ENCODE assay signal across 22 cellular contexts in the genomic region with DNA sequence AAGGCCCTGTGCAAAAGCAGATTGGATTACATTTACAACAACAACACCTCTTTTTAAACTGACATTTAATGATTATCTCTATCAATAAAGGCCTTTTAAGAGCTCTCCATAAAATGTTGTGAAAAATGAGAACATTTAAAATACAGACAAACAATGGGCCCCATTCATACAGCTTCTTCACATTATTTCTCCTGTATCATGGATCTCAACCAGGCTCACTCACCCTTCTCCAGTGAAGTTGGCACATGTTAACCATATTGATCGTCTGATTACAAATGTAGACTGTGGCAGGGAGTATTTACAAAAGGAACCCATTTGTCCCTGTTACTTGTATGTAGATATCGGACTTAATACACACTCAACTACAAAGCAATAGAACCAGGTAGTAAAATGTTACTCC.
DNase-seq lines count a peak whose midpoint lies in the region; ATAC-seq and TF ChIP-seq lines count a peak whose summit lies in the region.
"Had no signal": no experiment of that assay in that cellular context is flagged by ENCODE, and none has a peak within 500 bp of the region (broad histone marks: within the 10 kb centered on the region; RNA-seq: fewer than 3 reads in every experiment).

No MANE protein-coding gene starts in this region.

- DNase-seq in DMS153 treated with DMSO at 0.1 percent for 48 hours (lab: John Stamatoyannopoulos, UW; ENCODE audit: unreplicated experiment) (peak; percentile 73), NCI-H128 (lab: John Stamatoyannopoulos, UW; ENCODE audit: unreplicated experiment) (peak; percentile 98), NCI-H748 treated with DMSO at 0.1 percent for 48 hours (lab: John Stamatoyannopoulos, UW) (peak; percentile 90), naive B cell (no peak), foreskin fibroblast (no peak), NCI-H2227 treated with DMSO at 0.1 percent for 48 hours (lab: John Stamatoyannopoulos, UW) (no peak), retina (no peak), DMS 273 (lab: John Stamatoyannopoulos, UW; ENCODE audit: unreplicated experiment) (no peak)
- DNase-seq: activated CD8-positive, alpha-beta memory T cell treated with anti-CD3 and anti-CD28 coated beads, Interleukin-2, amount 10 ng/mL, durations not matched to agents 7 days and 5 days; amygdala; BE2C; DMS53; effector memory CD4-positive, alpha-beta T cell; heart left ventricle; NCI-H1930; psoas muscle; SHP77 treated with DMSO at 0.1 percent for 48 hours; stimulated activated naive CD4-positive, alpha-beta T cell; transverse colon had no signal

- H3K4me3 ChIP-seq in foreskin fibroblast (ENCODE audit: low read depth in 1 of 2, low read length in 2 of 2) = no peak overlapping the region
- H3K4me3 ChIP-seq: heart left ventricle, psoas muscle, transverse colon had no signal

- no peak for TF ChIP-seq CTCF in foreskin fibroblast (IDR thresholded peaks at IDR 0.05; ENCODE audit: low read depth, low read length)

- H3K9me3 Mint-ChIP-seq in naive B cell = peaks cover 0 to 5% (median 0%) of the 10 kb centered on the region in 7 donors

- ATAC-seq in naive B cell (ENCODE audit: low read depth in 2 of 2) = no peak
- ATAC-seq: activated CD8-positive, alpha-beta memory T cell treated with anti-CD3 and anti-CD28 coated beads, Interleukin-2, amount 10 ng/mL, durations not matched to agents 7 days and 5 days; heart left ventricle; natural killer cell treated with Interleukin-12 subunit alpha and Interleukin-12 subunit beta and Interleukin-15 and Interleukin-18, amount 100 ng/mL, for 72 hours; psoas muscle had no signal

- peaks cover 0 to 8% of the 10 kb centered on the region in 2 donors for H3K36me3 Mint-ChIP-seq in naive B cell

- no peaks in the 10 kb centered on the region for H3K27me3 Mint-ChIP-seq in naive B cell
- H3K27me3 Mint-ChIP-seq: activated CD8-positive, alpha-beta memory T cell treated with anti-CD3 and anti-CD28 coated beads, Interleukin-2, amount 10 ng/mL, durations not matched to agents 7 days and 5 days; natural killer cell treated with Interleukin-12 subunit alpha and Interleukin-12 subunit beta and Interleukin-15 and Interleukin-18, amount 100 ng/mL, for 72 hours had no signal

- peak overlapping the region; percentile 76 to 95 (median 86) for H3K27ac Mint-ChIP-seq in naive B cell
- H3K27ac Mint-ChIP-seq: activated CD8-positive, alpha-beta memory T cell treated with anti-CD3 and anti-CD28 coated beads, Interleukin-2, amount 10 ng/mL, durations not matched to agents 7 days and 5 days; activated T-helper 2 cell treated with anti-CD3 and anti-CD28 coated beads, Interferon-gamma antibody, Interleukin-2, Interleukin-4, amounts not matched to agents 10 μg/mL and 5 μg/mL and 100 μg/mL, durations not matched to agents 14 hours and 24 hours and 36 hours; natural killer cell treated with Interleukin-12 subunit alpha and Interleukin-12 subunit beta and Interleukin-15 and Interleukin-18, amount 100 ng/mL, for 72 hours; T-helper 2 cell treated with Interferon-gamma antibody and Interleukin-4, amounts not matched to agents 5 μg/mL and 100 μg/mL, for 36 hours had no signal

- peak overlapping the region in 6 of 8 donors; percentile 48 to 75 (median 68) for H3K4me3 Mint-ChIP-seq in naive B cell
- H3K4me3 Mint-ChIP-seq: activated CD8-positive, alpha-beta memory T cell treated with anti-CD3 and anti-CD28 coated beads, Interleukin-2, amount 10 ng/mL, durations not matched to agents 7 days and 5 days; natural killer cell treated with Interleukin-12 subunit alpha and Interleukin-12 subunit beta and Interleukin-15 and Interleukin-18, amount 100 ng/mL, for 72 hours; T-helper 2 cell treated with Interferon-gamma antibody and Interleukin-4, amounts not matched to agents 5 μg/mL and 100 μg/mL, for 36 hours had no signal

- peaks cover 46 to 70% (median 60%) of the 10 kb centered on the region in 3 donors for H3K4me1 Mint-ChIP-seq in naive B cell

Comparison
In these comparisons a context has a peak if more than half of its experiments do, and no peak if none do; other contexts are left out.
1. DNase-seq: peak in DMS153 treated with DMSO at 0.1 percent for 48 hours (single experiment), NCI-H128 (single experiment) and NCI-H748 treated with DMSO at 0.1 percent for 48 hours (single experiment); none in naive B cell (single experiment), foreskin fibroblast (0 of 2), NCI-H2227 treated with DMSO at 0.1 percent for 48 hours (single experiment), retina (single experiment) and DMS 273 (single experiment).